ENCODE assay signal across 11 cellular contexts in the genomic region with DNA sequence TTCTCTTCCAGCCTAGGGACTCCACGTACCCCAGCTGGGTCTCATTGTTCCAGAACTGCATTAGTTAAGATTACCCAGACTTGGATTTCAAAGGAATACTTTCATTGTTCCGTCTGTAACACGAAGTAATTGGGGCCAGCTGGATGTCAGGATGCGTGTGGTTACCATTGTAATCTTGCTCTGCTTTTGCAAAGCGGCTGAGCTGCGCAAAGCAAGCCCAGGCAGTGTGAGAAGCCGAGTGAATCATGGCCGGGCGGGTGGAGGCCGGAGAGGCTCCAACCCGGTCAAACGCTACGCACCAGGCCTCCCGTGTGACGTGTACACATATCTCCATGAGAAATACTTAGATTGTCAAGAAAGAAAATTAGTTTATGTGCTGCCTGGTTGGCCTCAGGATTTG. TPM values are rescaled to one million over a fixed set of nuclear protein-coding genes. Genes with fewer than 3 reads are reported as not detected.
DNase-seq lines count a peak whose midpoint lies in the region; ATAC-seq and TF ChIP-seq lines count a peak whose summit lies in the region.
"Had no signal": no experiment of that assay in that cellular context is flagged by ENCODE, and none has a peak within 500 bp of the region (broad histone marks: within the 10 kb centered on the region; RNA-seq: fewer than 3 reads in every experiment).

No MANE protein-coding gene starts in this region.

- H3K9me3 ChIP-seq in esophagus squamous epithelium (no peaks in the 10 kb centered on the region), transverse colon (no peaks in the 10 kb centered on the region), PC-3 (ENCODE audit: low read length) (no peaks in the 10 kb centered on the region)
- H3K9me3 ChIP-seq: right lobe of liver had no signal

- 27 to 33% methylated on average over 5 to 13 of the region's 15 CpGs for WGBS in esophagus squamous epithelium, 2 donors
- WGBS in transverse colon (ENCODE audit: low coverage in 1 of 2), 2 donors = 64 to 66% methylated on average over 5 to 15 of the region's 15 CpGs

- peaks cover 1% of the 10 kb centered on the region for H3K36me3 Mint-ChIP-seq in mesothelial cell of epicardium

- H3K27ac Mint-ChIP-seq in mesothelial cell of epicardium = peak overlapping the region; percentile 95
- H3K27ac Mint-ChIP-seq: activated CD4-positive, alpha-beta T cell treated with anti-CD3 and anti-CD28 coated beads for 36 hours had no signal

- no peaks in the 10 kb centered on the region for H4K20me1 ChIP-seq in PC-3 (ENCODE audit: low read length)

- DNase-seq in NCI-H2107 treated with DMSO at 0.1 percent for 48 hours (lab: John Stamatoyannopoulos, UW; ENCODE audit: unreplicated experiment) = peak; percentile 74
- DNase-seq in esophagus squamous epithelium (lab: John Stamatoyannopoulos, UW) = no peak
- peak; percentile 40 to 52 for DNase-seq in mesothelial cell of epicardium (ENCODE audit: low spot score in 2 of 2, unreplicated experiment in 2 of 2)
- DNase-seq in transverse colon = peak; percentile 27
- no peak for DNase-seq in LoVo (ENCODE audit: low spot score)
- DNase-seq in PC-3 = no peak
- no peak for DNase-seq in T-helper 9 cell
- no peak for DNase-seq in cerebellar cortex (ENCODE audit: low spot score)
- DNase-seq: activated CD4-positive, alpha-beta T cell treated with anti-CD3 and anti-CD28 coated beads for 36 hours; NCI-H1436; right lobe of liver had no signal

- peaks cover 0 to 34% (median 4%) of the 10 kb centered on the region in 3 donors for H3K4me1 ChIP-seq in esophagus squamous epithelium
- no peaks in the 10 kb centered on the region for H3K4me1 ChIP-seq in transverse colon
- H3K4me1 ChIP-seq in PC-3 (ENCODE audit: insufficient read depth, low read length) = no peaks in the 10 kb centered on the region

- POLR2A ChIA-PET in PC-3 (lab: Charles Lee; ENCODE audit: unreplicated experiment) = no interaction called here

- CTCF ChIA-PET in PC-3 (lab: Charles Lee) = no interaction called here

- no TSS peak for BruUV-seq in PC-3 (replicated peaks; lab: Mats Ljungman, UMichigan)

- no peak overlapping the region for H2AFZ ChIP-seq in PC-3 (ENCODE audit: low read length)

- TF ChIP-seq EP300 in transverse colon (IDR thresholded peaks at IDR 0.05; ENCODE audit: low read depth) = no peak

- in situ Hi-C loops in transverse colon (cut with MboI; ENCODE audit: low pct_ligation_motif_present in 1 of 4, low pct_unique_long_range_greater_than_20kb in 1 of 4, low sequenced_read_pairs in 3 of 4) = no loop called here

- no peaks in the 10 kb centered on the region for H3K27me3 Mint-ChIP-seq in mesothelial cell of epicardium (ENCODE audit: low read depth)
- H3K27me3 Mint-ChIP-seq: activated CD4-positive, alpha-beta T cell treated with anti-CD3 and anti-CD28 coated beads for 36 hours had no signal

- peak overlapping the region; percentile 45 for H3K4me3 Mint-ChIP-seq in mesothelial cell of epicardium
- H3K4me3 Mint-ChIP-seq: activated CD4-positive, alpha-beta T cell treated with anti-CD3 and anti-CD28 coated beads for 36 hours had no signal

- TF ChIP-seq CTCF in esophagus squamous epithelium (IDR thresholded peaks at IDR 0.05) (no peak), mesothelial cell of epicardium (IDR thresholded peaks at IDR 0.05; ENCODE audit: unreplicated experiment) (no peak), transverse colon (IDR thresholded peaks at IDR 0.05) (no peak), PC-3 (conservative IDR thresholded peaks at IDR 0.05; ENCODE audit: low read depth, low read length) (no peak)

- H3K36me3 ChIP-seq in esophagus squamous epithelium (no peaks in the 10 kb centered on the region), transverse colon (no peaks in the 10 kb centered on the region), PC-3 (ENCODE audit: low read depth, low read length) (no peaks in the 10 kb centered on the region)
- H3K36me3 ChIP-seq: right lobe of liver had no signal

- intact Hi-C loops in esophagus squamous epithelium (cut with DNase I) (no loop called here), transverse colon (cut with DNase I; ENCODE audit: low total_unique reads) (no loop called here), PC-3 (cut with micrococcal nuclease) (no loop called here)

- TF ChIP-seq POLR2A in esophagus squamous epithelium (IDR thresholded peaks at IDR 0.05) (no peak), transverse colon (IDR thresholded peaks at IDR 0.05) (no peak)

- H3K9me2 ChIP-seq in PC-3 (replicated peaks; ENCODE audit: low read length) = no peaks in the 10 kb centered on the region

- H3K27me3 ChIP-seq in esophagus squamous epithelium (no peaks in the 10 kb centered on the region), transverse colon (no peaks in the 10 kb centered on the region), PC-3 (ENCODE audit: low read length) (no peaks in the 10 kb centered on the region)
- H3K27me3 ChIP-seq: right lobe of liver had no signal

- H3K9me3 Mint-ChIP-seq in mesothelial cell of epicardium = no peaks in the 10 kb centered on the region

- peak overlapping the region; percentile 20 to 73 (median 56) for H3K27ac ChIP-seq in esophagus squamous epithelium
- H3K27ac ChIP-seq in transverse colon = peak overlapping the region; percentile 21 to 52 (median 36)
- H3K27ac ChIP-seq in PC-3 (ENCODE audit: low read length) = no peak overlapping the region

- no peak for ATAC-seq in PC-3
- ATAC-seq: activated CD4-positive, alpha-beta T cell treated with anti-CD3 and anti-CD28 coated beads for 36 hours had no signal

- H3F3A ChIP-seq in PC-3 (ENCODE audit: low read length, unreplicated experiment) = no peaks in the 10 kb centered on the region

- peaks cover 38% of the 10 kb centered on the region for H3K4me1 Mint-ChIP-seq in mesothelial cell of epicardium
- H3K4me1 Mint-ChIP-seq: activated CD4-positive, alpha-beta T cell treated with anti-CD3 and anti-CD28 coated beads for 36 hours had no signal

- no peak overlapping the region for H3K9ac ChIP-seq in PC-3 (ENCODE audit: low read length)

- H3K4me3 ChIP-seq in esophagus squamous epithelium (peak overlapping the region in 1 of 4 donors; percentile 29), transverse colon (no peak overlapping the region), PC-3 (ENCODE audit: low read length) (no peak overlapping the region)

- H3K79me2 ChIP-seq in PC-3 (ENCODE audit: low read length) = no peaks in the 10 kb centered on the region

- no peak overlapping the region for H3K4me2 ChIP-seq in PC-3 (ENCODE audit: low read length)

RNA-seq across cellular contexts. Expression of gene LRRC17, which starts 21.0 kb away (rescaled TPM):
- total RNA-seq in esophagus squamous epithelium = 1 to 10 TPM in 2 of 4 donors, under 1 TPM in 1, not detected in 1; 0.26 to 2.5 (median 1.1) TPM
- 42.0 to 45.5 TPM (median 43.1 TPM) in 3 replicates for total RNA-seq in mesothelial cell of epicardium
- total RNA-seq in transverse colon = 1 to 10 TPM in 3 of 4 donors, not detected in 1; 1.4 to 5.8 (median 2.2) TPM
- 0.11 TPM in 1 of 2 replicates, not detected in the other for total RNA-seq in PC-3 (2014; rRNA removed)

Comparison
In these comparisons a context has a peak if more than half of its experiments do, and no peak if none do; other contexts are left out.
1. DNase-seq: peak in NCI-H2107 treated with DMSO at 0.1 percent for 48 hours (single experiment), mesothelial cell of epicardium (2 of 2) and transverse colon (single experiment); none in esophagus squamous epithelium (single experiment), LoVo (single experiment), PC-3 (single experiment), T-helper 9 cell (single experiment) and cerebellar cortex (single experiment).